ENCODE assay signal across 21 cellular contexts in the genomic region with DNA sequence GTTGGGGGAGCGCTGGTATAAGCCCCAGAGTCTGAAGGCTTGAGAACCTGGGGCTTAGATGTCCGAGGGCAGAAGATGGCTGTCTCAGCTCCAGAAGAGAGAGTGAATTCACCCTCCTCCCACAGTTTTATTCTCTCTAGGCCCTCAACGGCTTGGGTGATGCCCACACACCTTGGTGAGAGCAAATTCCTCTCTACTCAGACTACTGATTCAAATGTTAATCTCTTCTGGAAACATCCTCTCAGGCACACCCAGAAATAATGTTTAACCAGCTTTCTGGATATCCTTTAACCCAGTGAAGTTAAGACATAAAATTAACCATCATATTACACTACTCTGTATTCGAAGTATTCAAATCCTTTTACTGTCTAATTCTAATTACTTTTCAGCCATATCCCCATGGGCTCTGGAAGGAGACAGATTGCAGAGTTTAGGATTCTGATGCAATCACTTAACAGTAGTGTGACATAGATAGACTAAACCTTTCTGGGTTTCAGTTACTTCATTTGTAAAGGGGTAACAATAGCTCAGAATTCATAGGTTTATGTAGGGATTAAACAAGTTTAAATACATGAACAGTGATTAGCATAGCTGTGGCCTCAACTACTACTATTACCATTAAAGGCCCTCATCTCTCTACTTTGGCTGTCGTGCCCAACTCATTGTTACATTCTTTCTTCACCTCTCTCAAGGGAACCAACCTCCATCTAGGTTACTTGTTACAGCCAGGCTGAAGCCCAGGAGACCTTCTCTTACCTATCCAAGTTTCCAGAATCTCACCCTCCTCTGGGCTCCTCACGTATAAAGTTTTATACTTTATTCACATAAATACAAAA. TPM values are rescaled to one million over a fixed set of nuclear protein-coding genes. Genes with fewer than 3 reads are reported as not detected.
DNase-seq lines count a peak whose midpoint lies in the region; ATAC-seq, FAIRE-seq and TF ChIP-seq lines count a peak whose summit lies in the region.
"Had no signal": no experiment of that assay in that cellular context is flagged by ENCODE, and none has a peak within 500 bp of the region (broad histone marks: within the 10 kb centered on the region; RNA-seq: fewer than 3 reads in every experiment).

No MANE protein-coding gene starts in this region.

- H3K14ac ChIP-seq in H1 (ENCODE audit: insufficient read length): no peak overlapping the region

- no TSS peak for BruUV-seq in Calu3 (replicated peaks; lab: Mats Ljungman, UMichigan)

- CTCF ChIA-PET in Calu3 (lab: Charles Lee): no interaction called here
- CTCF ChIA-PET in H1 (lab: Charles Lee; ENCODE audit: partially characterized antibody): interaction anchor here (0.8 kb wide), 1 partner anchor 52 kb away, joined by 3 read pairs; no protein-coding TSS in a partner anchor

- ATAC-seq in mucosa of descending colon (peak; percentile 82), HG02884 (IDR thresholded peaks at IDR 0.05; ENCODE audit: unreplicated experiment) (no peak), GM21423 (IDR thresholded peaks at IDR 0.05; ENCODE audit: unreplicated experiment) (no peak), GM18867 (IDR thresholded peaks at IDR 0.05; ENCODE audit: unreplicated experiment) (no peak)
- ATAC-seq: gastrocnemius medialis had no signal

- H3K23me2 ChIP-seq in H1 (ENCODE audit: low read depth, low read length): no peaks in the 10 kb centered on the region

- no peak for TF ChIP-seq EP300 in H1 (IDR thresholded peaks at IDR 0.05; ENCODE audit: borderline replicate concordance in 1 of 2, low read depth in 2 of 2, low read length in 2 of 2)

- no peak overlapping the region for H2BK12ac ChIP-seq in H1 (ENCODE audit: low read depth, low read length)

- no peak for FAIRE-seq in H1 (lab: Jason Lieb, UNC)
- FAIRE-seq: endothelial cell of umbilical vein had no signal

- no peak overlapping the region for H3K56ac ChIP-seq in H1 (replicated peaks; ENCODE audit: insufficient read length, low read depth, low read length)

- H3K36me3 ChIP-seq in H1 (ENCODE audit: control insufficient read depth in 2 of 4, insufficient read depth in 4 of 4, low read length in 3 of 4): no peaks in the 10 kb centered on the region
- H3K36me3 ChIP-seq in mucosa of descending colon (ENCODE audit: low read depth): no peaks in the 10 kb centered on the region
- H3K36me3 ChIP-seq: gastrocnemius medialis, stomach, vagina had no signal

- intact Hi-C loops in Calu3 (cut with micrococcal nuclease; ENCODE audit: unreplicated experiment) (no loop called here), mucosa of descending colon (cut with DNase I, micrococcal nuclease) (no loop called here)

- H3K4me1 Mint-ChIP-seq in Calu3 (ENCODE audit: low read depth, unreplicated experiment): peaks cover 17% of the 10 kb centered on the region
- H3K4me1 Mint-ChIP-seq: B cell had no signal

- H3K4me3 Mint-ChIP-seq in Calu3 (ENCODE audit: low read depth, unreplicated experiment): no peak overlapping the region
- H3K4me3 Mint-ChIP-seq: activated naive CD4-positive, alpha-beta T cell treated with anti-CD3 and anti-CD28 coated beads for 36 hours; B cell had no signal

- H3K36me3 Mint-ChIP-seq in Calu3 (ENCODE audit: insufficient read depth, unreplicated experiment): no peaks in the 10 kb centered on the region

- no peak overlapping the region for H3K4me3 ChIP-seq in H1 (ENCODE audit: extremely low read depth in 1 of 4, insufficient read depth in 2 of 4, low read depth in 3 of 4, low read length in 4 of 4)
- H3K4me3 ChIP-seq in mucosa of descending colon: no peak overlapping the region
- H3K4me3 ChIP-seq: coronary artery, gastrocnemius medialis, stomach, vagina had no signal

- H2BK5ac ChIP-seq in H1 (ENCODE audit: low read depth, low read length): 0 out of 2 replicates have a peak overlapping the region, but pooled peaks have one; percentile 57

- no peak for TF ChIP-seq CTCF in Calu3 (IDR thresholded peaks at IDR 0.05; ENCODE audit: unreplicated experiment)
- TF ChIP-seq CTCF in H1 (IDR thresholded peaks at IDR 0.05; ENCODE audit: control extremely low read depth in 1 of 3, insufficient read depth in 1 of 3, low read depth in 1 of 3, low read length in 3 of 3): no peak
- no peak for TF ChIP-seq CTCF in mucosa of descending colon (IDR thresholded peaks at IDR 0.05)

- no peaks in the 10 kb centered on the region for H3K79me2 ChIP-seq in H1 (ENCODE audit: control insufficient read depth in 1 of 2, insufficient read depth in 2 of 2, low read length in 2 of 2)

- no peak overlapping the region for H4K91ac ChIP-seq in H1 (replicated peaks; ENCODE audit: insufficient read length, low read length)

- H4K20me1 ChIP-seq in H1 (replicated peaks in 1 of 2; ENCODE audit: control insufficient read depth in 1 of 2, insufficient read depth in 2 of 2, low read length in 2 of 2): no peaks in the 10 kb centered on the region

- TF ChIP-seq RAD21 in H1 (IDR thresholded peaks at IDR 0.05 in 1 of 2, conservative IDR thresholded peaks at IDR 0.05 in 1 of 2; ENCODE audit: low read depth in 2 of 2, low read length in 2 of 2): no peak

- TF ChIP-seq POLR2A in H1 (IDR thresholded peaks at IDR 0.05; ENCODE audit: control extremely low read depth in 1 of 2, low read depth in 2 of 2, low read length in 2 of 2): no peak

- no peak overlapping the region; the same call in 1 of the 2 replicates for H2AFZ ChIP-seq in H1 (ENCODE audit: low read length)

- H2BK15ac ChIP-seq in H1 (ENCODE audit: low read length): no peak overlapping the region

- no peak for DNase-seq in Calu3
- DNase-seq in MV-4-11 (lab: John Stamatoyannopoulos, UW): peak; percentile 0
- DNase-seq in H1 (ENCODE audit: low read depth in 1 of 2, low spot score in 2 of 2): no peak
- peak in 1 of 3 donors; percentile 37 for DNase-seq in mucosa of descending colon
- no peak for DNase-seq in Kasumi-1 (lab: John Stamatoyannopoulos, UW)
- DNase-seq: activated naive CD4-positive, alpha-beta T cell treated with anti-CD3 and anti-CD28 coated beads for 36 hours; activated T-cell treated with anti-CD3 and anti-CD28 coated beads for 4 hours; COR-L47; gastrocnemius medialis; NCI-H1436; NCI-H2227 treated with DMSO at 0.1 percent for 48 hours; stimulated activated CD4-positive, alpha-beta T cell treated with anti-CD3 and anti-CD28 coated beads, Interleukin-2, amount 100 ng/mL, for 24 hours; stomach; T-helper 1 cell had no signal

- POLR2A ChIA-PET in H1 (lab: Charles Lee; ENCODE audit: partially characterized antibody): interaction anchor here (0.8 to 1.3 kb wide), 2 partner anchors 28 to 42 kb away, joined by 3 to 5 read pairs; no protein-coding TSS in a partner anchor

- H3K9me3 ChIP-seq in H1 (ENCODE audit: insufficient read depth in 2 of 2, low read depth in 1 of 2, low read length in 1 of 2) (no peaks in the 10 kb centered on the region), mucosa of descending colon (no peaks in the 10 kb centered on the region)
- H3K9me3 ChIP-seq: gastrocnemius medialis, stomach, vagina had no signal

- H4K5ac ChIP-seq in H1 (ENCODE audit: insufficient read length, low read depth, low read length): peak overlapping the region; percentile 40

- H3K18ac ChIP-seq in H1 (ENCODE audit: extremely low read depth, low read length): no peak overlapping the region; the same call in 1 of the 2 replicates

- no peak overlapping the region for H3K4me2 ChIP-seq in H1 (ENCODE audit: insufficient read depth in 1 of 2, low read depth in 2 of 2, low read length in 2 of 2)

- H2BK20ac ChIP-seq in H1 (ENCODE audit: low read length): no peak overlapping the region

- no peaks in the 10 kb centered on the region for H3K27me3 Mint-ChIP-seq in Calu3 (ENCODE audit: unreplicated experiment)

- peak overlapping the region; percentile 58 for H3K27ac Mint-ChIP-seq in Calu3 (ENCODE audit: unreplicated experiment)
- H3K27ac Mint-ChIP-seq: activated naive CD4-positive, alpha-beta T cell treated with anti-CD3 and anti-CD28 coated beads for 36 hours; B cell had no signal

- H2BK120ac ChIP-seq in H1 (replicated peaks; ENCODE audit: low read depth, low read length): no peak overlapping the region

- H3K79me1 ChIP-seq in H1 (ENCODE audit: low read depth, low read length): no peaks in the 10 kb centered on the region

- H3K27ac ChIP-seq in H1 (ENCODE audit: low read depth, low read length): no peak overlapping the region
- H3K27ac ChIP-seq: coronary artery, gastrocnemius medialis, stomach, vagina had no signal

- H4K8ac ChIP-seq in H1 (ENCODE audit: extremely low read depth, insufficient read depth, low read length): no peak overlapping the region

- H3K4me1 ChIP-seq in H1 (replicated peaks in 1 of 4; ENCODE audit: control insufficient read depth in 3 of 4, insufficient read depth in 4 of 4, low read length in 3 of 4) (peaks cover 0 to 10% (median 4%) of the 10 kb centered on the region in 4 experiments; a peak in 4 of 7 replicates), mucosa of descending colon (ENCODE audit: low read depth) (peaks cover 11% of the 10 kb centered on the region)
- H3K4me1 ChIP-seq: gastrocnemius medialis, stomach, vagina had no signal

- H3K27me3 ChIP-seq in H1 (replicated peaks in 1 of 4; ENCODE audit: control insufficient read depth in 3 of 4, extremely low read depth in 1 of 4, insufficient read depth in 3 of 4, low read length in 3 of 4): no peaks in the 10 kb centered on the region
- H3K27me3 ChIP-seq: gastrocnemius medialis, stomach, vagina had no signal

- no peak overlapping the region for H3K9ac ChIP-seq in H1 (replicated peaks in 1 of 4; ENCODE audit: extremely low read depth in 1 of 4, low read depth in 3 of 4, low read length in 3 of 4)

- H3K9me3 Mint-ChIP-seq in Calu3 (ENCODE audit: low read depth, unreplicated experiment): peaks cover 3% of the 10 kb centered on the region
- H3K9me3 Mint-ChIP-seq: activated naive CD4-positive, alpha-beta T cell treated with anti-CD3 and anti-CD28 coated beads for 36 hours had no signal

- 78% methylated on average over 6 of the region's 6 CpGs; no CpG with 5 or more reads in 1 of the 2 experiments for WGBS in H1 (ENCODE audit: extremely low coverage in 1 of 2, insufficient coverage in 1 of 2, insufficient read length in 1 of 2, insufficient replicate concordance in 2 of 2, low coverage in 1 of 2, low lambda C conversion rate in 2 of 2, missing lambda C conversion rate in 1 of 2), 2 experiments

- no peak overlapping the region for H3K4ac ChIP-seq in H1 (replicated peaks; ENCODE audit: insufficient read length, low read depth, low read length)

- no peak overlapping the region for H2AK5ac ChIP-seq in H1 (ENCODE audit: low read depth, low read length)

- H3K23ac ChIP-seq in H1 (ENCODE audit: insufficient read length): no peak overlapping the region

RNA-seq across cellular contexts. Expression of gene ANO10, which starts 25.7 kb away (rescaled TPM):
- total RNA-seq in Calu3 (2022) (22.9 and 26.8 TPM in 2 replicates), mucosa of descending colon (10 to 100 TPM; 46.6 to 100.0 (median 64.1) TPM)
- total RNA-seq in H1 (2021; fragmentation: NEBNext Ultra II Directional; extraction: Animal tissue kit (Norgen Biotek cat#: 25700)): 53.2 and 53.6 TPM in 2 replicates
- 23.2 and 38.0 TPM in 2 replicates for polyA plus RNA-seq in H1 (2011; rRNA removed)
- polyA plus RNA-seq in H1 (2011; cell fraction: cytosol; rRNA removed): 26.8 TPM
- 23.6 TPM for polyA plus RNA-seq in H1 (2011; cell fraction: nucleus; rRNA removed)
- polyA plus RNA-seq in H1 (2012, experiment 1 of 2): 33.2 to 39.5 TPM (median 36.4 TPM) in 4 replicates
- polyA plus RNA-seq in H1 (2012, experiment 2 of 2): 19.9 TPM
- polyA plus RNA-seq in H1 (2013, experiment 1 of 2): 45.3 TPM
- polyA plus RNA-seq in H1 (2013, experiment 2 of 2): 44.9 TPM
- polyA minus RNA-seq in H1 (2011; rRNA and poly(A)+ RNA removed): 61.6 and 95.4 TPM in 2 replicates
- 25.0 TPM for polyA minus RNA-seq in H1 (2011; cell fraction: cytosol; rRNA and poly(A)+ RNA removed)
- polyA minus RNA-seq in H1 (2011; cell fraction: nucleus; rRNA and poly(A)+ RNA removed): 63.2 TPM

RNA-seq across cellular contexts. Expression of gene ABHD5, which starts 43.2 kb away (rescaled TPM):
- total RNA-seq in Calu3 (2022): 17.2 and 20.3 TPM in 2 replicates
- 16.4 and 17.9 TPM in 2 replicates for total RNA-seq in H1 (2021; fragmentation: NEBNext Ultra II Directional; extraction: Animal tissue kit (Norgen Biotek cat#: 25700))
- polyA plus RNA-seq in H1 (2011; rRNA removed): 4.8 and 10.5 TPM in 2 replicates
- 9.6 TPM for polyA plus RNA-seq in H1 (2011; cell fraction: cytosol; rRNA removed)
- 5.4 TPM for polyA plus RNA-seq in H1 (2011; cell fraction: nucleus; rRNA removed)
- 13.6 to 20.7 TPM (median 16.6 TPM) in 4 replicates for polyA plus RNA-seq in H1 (2012, experiment 1 of 2)
- polyA plus RNA-seq in H1 (2012, experiment 2 of 2): 2.8 TPM
- 8.1 TPM for polyA plus RNA-seq in H1 (2013, experiment 1 of 2)
- polyA plus RNA-seq in H1 (2013, experiment 2 of 2): 7.6 TPM
- 16.2 and 29.8 TPM in 2 replicates for polyA minus RNA-seq in H1 (2011; rRNA and poly(A)+ RNA removed)
- polyA minus RNA-seq in H1 (2011; cell fraction: cytosol; rRNA and poly(A)+ RNA removed): 9.0 TPM
- 20.3 TPM for polyA minus RNA-seq in H1 (2011; cell fraction: nucleus; rRNA and poly(A)+ RNA removed)
- 10 to 100 TPM; 27.8 to 44.4 (median 31.7) TPM for total RNA-seq in mucosa of descending colon
